ENCODE assay signal across 33 cellular contexts in genomic region chr2:233341296-233341695, GRCh38. TPM values are rescaled to one million over a fixed set of nuclear protein-coding genes. Genes with fewer than 3 reads are reported as not detected.
"Had no signal": no experiment of that assay in that cellular context is flagged by ENCODE, and none has a peak within 500 bp of the region (broad histone marks: within the 10 kb centered on the region; RNA-seq: fewer than 3 reads in every experiment).

No MANE protein-coding gene starts in this region.

- H3K27me3 ChIP-seq: stomach, testis, thyroid gland, tibial artery, tibial nerve, transverse colon, upper lobe of left lung, upper lobe of right lung, uterus, vagina had no signal

- H3K4me3 Mint-ChIP-seq: stimulated activated effector memory CD8-positive, alpha-beta T cell treated with anti-CD3 and anti-CD28 coated beads, Interleukin-12 subunit alpha, Interleukin-12 subunit beta, amount 100 ng/mL, for 72 hours; stimulated activated memory B cell treated with anti-CD40 and anti-IgM and Interleukin-4, amounts not matched to agents 10 μg/mL and 1 μg/mL and 100 μg/mL, for 72 hours; stimulated activated naive B cell treated with anti-CD40 and anti-IgM and Interleukin-4, amounts not matched to agents 10 μg/mL and 1 μg/mL and 100 μg/mL, for 72 hours; stimulated activated naive CD8-positive, alpha-beta T cell treated with anti-CD3 and anti-CD28 coated beads, Interleukin-15, amount 100 ng/mL, for 72 hours; stimulated activated naive CD8-positive, alpha-beta T cell treated with anti-CD3 and anti-CD28 coated beads, Interleukin-15, Interleukin-2, amounts not matched to agents 100 ng/mL and 50 ng/mL, for 24 hours; type B pancreatic cell had no signal

- ATAC-seq: stimulated activated effector memory CD8-positive, alpha-beta T cell treated with anti-CD3 and anti-CD28 coated beads, Interleukin-12 subunit alpha, Interleukin-12 subunit beta, amount 100 ng/mL, for 72 hours; stimulated activated memory B cell treated with anti-CD40 and anti-IgM and Interleukin-4, amounts not matched to agents 10 μg/mL and 1 μg/mL and 100 μg/mL, for 72 hours; stimulated activated naive B cell treated with anti-CD40 and anti-IgM and Interleukin-4, amounts not matched to agents 10 μg/mL and 1 μg/mL and 100 μg/mL, for 72 hours; stimulated activated naive CD8-positive, alpha-beta T cell treated with anti-CD3 and anti-CD28 coated beads, Interleukin-15, amount 100 ng/mL, for 72 hours; stimulated activated naive CD8-positive, alpha-beta T cell treated with anti-CD3 and anti-CD28 coated beads, Interleukin-15, Interleukin-2, amounts not matched to agents 100 U/mL and 50 U/mL, for 24 hours; upper lobe of right lung had no signal

- FAIRE-seq: urothelium cell line had no signal

- H3K9me3 ChIP-seq: stomach, suprapubic skin, testis, thoracic aorta, thyroid gland, tibial artery, tibial nerve, transverse colon, upper lobe of left lung, upper lobe of right lung, uterus, vagina had no signal

- H3K27ac Mint-ChIP-seq: stimulated activated effector memory CD8-positive, alpha-beta T cell treated with anti-CD3 and anti-CD28 coated beads, Interleukin-12 subunit alpha, Interleukin-12 subunit beta, amount 100 ng/mL, for 72 hours; stimulated activated memory B cell treated with anti-CD40 and anti-IgM and Interleukin-4, amounts not matched to agents 10 μg/mL and 1 μg/mL and 100 μg/mL, for 72 hours; stimulated activated naive B cell treated with anti-CD40 and anti-IgM and Interleukin-4, amounts not matched to agents 10 μg/mL and 1 μg/mL and 100 μg/mL, for 72 hours; stimulated activated naive CD8-positive, alpha-beta T cell treated with anti-CD3 and anti-CD28 coated beads, Interleukin-15, amount 100 ng/mL, for 72 hours; type B pancreatic cell had no signal

- H3K4me3 ChIP-seq: stomach, suprapubic skin, testis, thoracic aorta, thyroid gland, tibial artery, tibial nerve, transverse colon, upper lobe of left lung, upper lobe of right lung, uterus, vagina had no signal

- H3K36me3 Mint-ChIP-seq: stimulated activated effector memory CD8-positive, alpha-beta T cell treated with anti-CD3 and anti-CD28 coated beads, Interleukin-12 subunit alpha, Interleukin-12 subunit beta, amount 100 ng/mL, for 72 hours; stimulated activated memory B cell treated with anti-CD40 and anti-IgM and Interleukin-4, amounts not matched to agents 10 μg/mL and 1 μg/mL and 100 μg/mL, for 72 hours; stimulated activated naive B cell treated with anti-CD40 and anti-IgM and Interleukin-4, amounts not matched to agents 10 μg/mL and 1 μg/mL and 100 μg/mL, for 72 hours; type B pancreatic cell had no signal

- H3K36me3 ChIP-seq: stomach, suprapubic skin, thoracic aorta, thyroid gland, tibial artery, tibial nerve, transverse colon, upper lobe of left lung, upper lobe of right lung, uterus, vagina had no signal

- DNase-seq: stimulated activated CD4-positive, alpha-beta T cell treated with anti-CD3 and anti-CD28 coated beads, Interleukin-2, amount 100 ng/mL, for 48 hours; stimulated activated CD4-positive, alpha-beta T cell treated with anti-CD3 and anti-CD28 coated beads, Interleukin-4, amount 100 ng/mL, for 1 hour; stimulated activated CD4-positive, alpha-beta T cell treated with anti-CD3 and anti-CD28 coated beads, Interleukin-4, amount 100 ng/mL, for 24 hours; stimulated activated CD4-positive, alpha-beta T cell treated with anti-CD3 and anti-CD28 coated beads, Interleukin-4, amount 100 ng/mL, for 4 hours; stimulated activated CD8-positive, alpha-beta memory T cell treated with anti-CD3 and anti-CD28 coated beads, Interleukin-4, amount 100 ng/mL, for 48 hours; stimulated activated naive B cell treated with anti-CD40 and anti-IgM and Interleukin-4, amounts not matched to agents 10 μg/mL and 1 μg/mL and 100 μg/mL, for 72 hours; stimulated activated naive CD4-positive, alpha-beta T cell; stimulated activated naive CD4-positive, alpha-beta T cell treated with Interleukin-2 at 50 U/mL for 16 hours; stimulated activated naive CD8-positive, alpha-beta T cell treated with anti-CD3 and anti-CD28 coated beads, Interleukin-15, amount 100 ng/mL, for 72 hours; stimulated activated naive CD8-positive, alpha-beta T cell treated with anti-CD3 and anti-CD28 coated beads, Interleukin-15, Interleukin-2, amounts not matched to agents 100 U/mL and 50 U/mL, for 24 hours; stomach; substantia nigra; testis; thyroid gland; trophoblast cell; upper lobe of left lung; uterus had no signal

- H3K27ac ChIP-seq: stomach, suprapubic skin, testis, thoracic aorta, thyroid gland, tibial artery, tibial nerve, transverse colon, upper lobe of left lung, upper lobe of right lung, uterus, vagina had no signal

- H3K27me3 Mint-ChIP-seq: stimulated activated memory B cell treated with anti-CD40 and anti-IgM and Interleukin-4, amounts not matched to agents 10 μg/mL and 1 μg/mL and 100 μg/mL, for 72 hours; stimulated activated naive B cell treated with anti-CD40 and anti-IgM and Interleukin-4, amounts not matched to agents 10 μg/mL and 1 μg/mL and 100 μg/mL, for 72 hours; stimulated activated naive CD8-positive, alpha-beta T cell treated with anti-CD3 and anti-CD28 coated beads, Interleukin-15, amount 100 ng/mL, for 72 hours; stimulated activated naive CD8-positive, alpha-beta T cell treated with anti-CD3 and anti-CD28 coated beads, Interleukin-15, Interleukin-2, amounts not matched to agents 100 ng/mL and 50 ng/mL, for 24 hours had no signal

- H3K9me3 Mint-ChIP-seq: stimulated activated effector memory CD8-positive, alpha-beta T cell treated with anti-CD3 and anti-CD28 coated beads, Interleukin-12 subunit alpha, Interleukin-12 subunit beta, amount 100 ng/mL, for 72 hours; stimulated activated naive B cell treated with anti-CD40 and anti-IgM and Interleukin-4, amounts not matched to agents 10 μg/mL and 1 μg/mL and 100 μg/mL, for 72 hours; stimulated activated naive CD8-positive, alpha-beta T cell treated with anti-CD3 and anti-CD28 coated beads, Interleukin-15, amount 100 ng/mL, for 72 hours; stimulated activated naive CD8-positive, alpha-beta T cell treated with anti-CD3 and anti-CD28 coated beads, Interleukin-15, Interleukin-2, amounts not matched to agents 100 ng/mL and 50 ng/mL, for 24 hours; type B pancreatic cell had no signal

- H3K4me1 ChIP-seq: suprapubic skin, testis, tibial artery, tibial nerve, upper lobe of right lung, uterus, vagina had no signal

RNA-seq across cellular contexts. Expression of gene SAG, which starts 33.7 kb away (rescaled TPM):
- total RNA-seq: subcutaneous adipose tissue, suprapubic skin, temporal lobe, thoracic aorta, tibial nerve, transverse colon, upper lobe of right lung, ureter, urinary bladder, vagina had no signal
- polyA plus RNA-seq: stomach had no signal
